ENCODE assay signal across 16 cellular contexts in the genomic region with DNA sequence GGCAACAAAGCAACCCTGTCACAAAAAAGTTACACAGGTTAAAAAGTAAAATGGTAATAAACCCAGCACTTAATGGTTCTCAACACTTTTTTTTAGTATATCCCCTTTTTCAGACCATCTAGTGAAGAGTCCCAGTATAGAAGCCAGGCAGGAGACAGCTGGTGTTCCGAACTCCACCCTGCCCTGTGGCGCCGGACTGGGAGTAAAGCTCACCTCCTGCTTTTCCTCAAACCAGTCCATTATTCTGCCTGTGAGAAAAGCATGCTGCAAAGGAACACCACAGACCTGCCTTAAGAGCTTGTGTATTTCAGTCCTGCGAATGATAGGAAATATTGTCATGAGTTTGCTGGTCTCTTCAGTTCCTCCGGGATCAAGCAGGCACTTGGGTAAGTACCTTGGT.
DNase-seq lines count a peak whose midpoint lies in the region; TF ChIP-seq lines count a peak whose summit lies in the region.
"Had no signal": no experiment of that assay in that cellular context is flagged by ENCODE, and none has a peak within 500 bp of the region (broad histone marks: within the 10 kb centered on the region; RNA-seq: fewer than 3 reads in every experiment).

No MANE protein-coding gene starts in this region.

- CTCF ChIA-PET in activated CD4-positive, alpha-beta T cell treated with anti-CD3 and anti-CD28 coated beads, Interleukin-2, amount 10 ng/mL, durations not matched to agents 7 days and 5 days (lab: Charles Lee) = interaction anchor here (0.9 to 1.2 kb wide), 2 partner anchors 11 to 70 kb away, joined by 3 to 4 read pairs; no protein-coding TSS in a partner anchor

- POLR2A ChIA-PET in activated CD4-positive, alpha-beta T cell treated with anti-CD3 and anti-CD28 coated beads, Interleukin-2, amount 10 ng/mL, durations not matched to agents 7 days and 5 days (lab: Charles Lee) = interaction anchor here (0.6 to 1.1 kb wide), 2 partner anchors 12 to 255 kb away, joined by 3 to 4 read pairs; no protein-coding TSS in a partner anchor

- no peak overlapping the region for H3K9ac ChIP-seq in MM.1S (ENCODE audit: low read length)
- H3K9ac ChIP-seq: KMS-11 had no signal

- no peaks in the 10 kb centered on the region for H3K9me3 ChIP-seq in MM.1S (replicated peaks; ENCODE audit: insufficient read depth, low read length)
- H3K9me3 ChIP-seq: MG63 had no signal

- H3K4me2 ChIP-seq in MM.1S (ENCODE audit: low read depth, low read length) = no peak overlapping the region
- H3K4me2 ChIP-seq: KMS-11 had no signal

- TF ChIP-seq POLR2A in GM18951 (IDR thresholded peaks at IDR 0.05; ENCODE audit: extremely low read depth, insufficient read depth, insufficient read length) = peak; percentile 21

- H4K20me1 ChIP-seq in MM.1S (ENCODE audit: insufficient read depth, low read length) = no peaks in the 10 kb centered on the region

- H3K27ac Mint-ChIP-seq in activated CD4-positive, alpha-beta T cell treated with anti-CD3 and anti-CD28 coated beads, Interleukin-2, amount 10 ng/mL, durations not matched to agents 7 days and 5 days = peak overlapping the region; percentile 43
- peak overlapping the region; percentile 45 for H3K27ac Mint-ChIP-seq in glutamatergic neuron (ENCODE audit: unreplicated experiment)
- H3K27ac Mint-ChIP-seq: B cell; CD4-positive, alpha-beta T cell had no signal

- H3K9me2 ChIP-seq in MM.1S (replicated peaks; ENCODE audit: insufficient read depth, low read length) = no peaks in the 10 kb centered on the region

- no peaks in the 10 kb centered on the region for H3K9me3 Mint-ChIP-seq in activated CD4-positive, alpha-beta T cell treated with anti-CD3 and anti-CD28 coated beads, Interleukin-2, amount 10 ng/mL, durations not matched to agents 7 days and 5 days
- H3K9me3 Mint-ChIP-seq in glutamatergic neuron (ENCODE audit: unreplicated experiment) = peaks cover 29% of the 10 kb centered on the region
- H3K9me3 Mint-ChIP-seq: CD4-positive, alpha-beta T cell had no signal

- no peak overlapping the region for H3K4me3 Mint-ChIP-seq in activated CD4-positive, alpha-beta T cell treated with anti-CD3 and anti-CD28 coated beads, Interleukin-2, amount 10 ng/mL, durations not matched to agents 7 days and 5 days
- no peak overlapping the region for H3K4me3 Mint-ChIP-seq in glutamatergic neuron (ENCODE audit: unreplicated experiment)
- H3K4me3 Mint-ChIP-seq: B cell; CD4-positive, alpha-beta T cell had no signal

- H3K27me3 Mint-ChIP-seq in activated CD4-positive, alpha-beta T cell treated with anti-CD3 and anti-CD28 coated beads, Interleukin-2, amount 10 ng/mL, durations not matched to agents 7 days and 5 days = no peaks in the 10 kb centered on the region
- H3K27me3 Mint-ChIP-seq in glutamatergic neuron (ENCODE audit: unreplicated experiment) = peaks cover 23% of the 10 kb centered on the region
- H3K27me3 Mint-ChIP-seq: B cell; CD4-positive, alpha-beta T cell had no signal

- no peak for DNase-seq in activated CD4-positive, alpha-beta T cell treated with anti-CD3 and anti-CD28 coated beads, Interleukin-2, amount 10 ng/mL, durations not matched to agents 7 days and 5 days
- no peak for DNase-seq in activated CD4-positive, alpha-beta T cell treated with anti-CD3 and anti-CD28 coated beads, Interleukin-2, amount 50 U/mL, for 4 hours
- DNase-seq in NCI-H69 (lab: John Stamatoyannopoulos, UW) = peak; percentile 31
- DNase-seq in glutamatergic neuron = no peak
- DNase-seq in MM.1S = no peak
- no peak for DNase-seq in activated CD8-positive, alpha-beta memory T cell treated with anti-CD3 and anti-CD28 coated beads, Interleukin-2, amount 50 U/mL, for 4 hours
- DNase-seq in AML-193 (lab: John Stamatoyannopoulos, UW) = no peak
- DNase-seq: ACHN; CD4-positive, alpha-beta T cell; GF-D8; MG63; NCI-H2029; NCI-H524 treated with DMSO at 0.1 percent for 48 hours had no signal

- H3K36me3 ChIP-seq in MM.1S (replicated peaks; ENCODE audit: insufficient read depth, low read length) = peaks cover 29% of the 10 kb centered on the region

- TF ChIP-seq CTCF in glutamatergic neuron (IDR thresholded peaks at IDR 0.05; ENCODE audit: partially characterized antibody, unreplicated experiment) (no peak), MM.1S (IDR thresholded peaks at IDR 0.05; ENCODE audit: low read length) (no peak)

- no peak overlapping the region for H2AFZ ChIP-seq in MM.1S (ENCODE audit: low read length)

- in situ Hi-C loops in GM18951 (cut with MboI; ENCODE audit: low sequenced_read_pairs, unreplicated experiment) = no loop called here

- peaks cover 32% of the 10 kb centered on the region for H3F3A ChIP-seq in MM.1S (ENCODE audit: insufficient read depth, low read length)

- no peaks in the 10 kb centered on the region for H3K79me2 ChIP-seq in MM.1S (ENCODE audit: low read length)

- H3K27me3 ChIP-seq in MM.1S (replicated peaks; ENCODE audit: insufficient read depth, low read length) = no peaks in the 10 kb centered on the region
- H3K27me3 ChIP-seq: MG63 had no signal

- H3K36me3 Mint-ChIP-seq in activated CD4-positive, alpha-beta T cell treated with anti-CD3 and anti-CD28 coated beads, Interleukin-2, amount 10 ng/mL, durations not matched to agents 7 days and 5 days (ENCODE audit: low read depth) = peaks cover 54% of the 10 kb centered on the region
- H3K36me3 Mint-ChIP-seq in glutamatergic neuron (ENCODE audit: unreplicated experiment) = peaks cover 11% of the 10 kb centered on the region

- no peak overlapping the region for H3K27ac ChIP-seq in MM.1S (ENCODE audit: low read length)
- H3K27ac ChIP-seq: KMS-11 had no signal

- H3K4me1 ChIP-seq in MM.1S (ENCODE audit: low read length) = no peaks in the 10 kb centered on the region

- H3K4me1 Mint-ChIP-seq in activated CD4-positive, alpha-beta T cell treated with anti-CD3 and anti-CD28 coated beads, Interleukin-2, amount 10 ng/mL, durations not matched to agents 7 days and 5 days = no peaks in the 10 kb centered on the region
- H3K4me1 Mint-ChIP-seq in glutamatergic neuron (ENCODE audit: low read depth, unreplicated experiment) = peaks cover 15% of the 10 kb centered on the region
- H3K4me1 Mint-ChIP-seq: B cell had no signal

- no peak overlapping the region for H3K4me3 ChIP-seq in MM.1S (ENCODE audit: low read length)
- H3K4me3 ChIP-seq: MG63 had no signal
